ENCODE assay signal across 10 cellular contexts in the genomic region with DNA sequence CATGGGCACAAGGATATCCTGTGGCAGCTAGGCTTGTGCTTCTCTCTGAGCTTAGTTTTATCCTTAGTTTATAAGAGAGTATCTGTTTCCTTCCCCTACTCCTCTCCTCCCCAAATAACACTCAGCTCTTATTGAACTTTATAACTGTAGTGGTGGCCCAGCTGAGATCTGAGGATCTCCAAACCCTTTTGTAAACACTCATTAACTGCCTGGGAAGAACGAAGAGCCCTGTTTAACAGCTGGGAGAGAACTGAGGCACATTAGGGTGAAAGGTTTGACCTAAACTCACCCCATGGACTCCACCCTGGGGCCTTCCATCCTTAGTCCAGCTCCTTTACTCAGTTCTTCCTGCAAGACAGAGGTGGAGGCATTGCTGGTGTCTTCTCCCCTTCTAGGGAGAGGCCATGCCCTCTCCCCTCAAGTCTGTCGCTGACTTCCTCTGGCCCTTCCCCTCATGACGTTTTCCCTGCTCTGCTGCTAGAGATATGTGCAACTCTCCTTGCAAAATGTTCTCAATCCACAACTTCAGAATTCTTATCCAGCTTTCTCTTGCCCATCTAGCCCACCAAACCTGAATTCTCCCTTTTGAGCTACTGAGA. TPM values are rescaled to one million over a fixed set of nuclear protein-coding genes. Genes with fewer than 3 reads are reported as not detected.
DNase-seq lines count a peak whose midpoint lies in the region; ATAC-seq and TF ChIP-seq lines count a peak whose summit lies in the region.
"Had no signal": no experiment of that assay in that cellular context is flagged by ENCODE, and none has a peak within 500 bp of the region (broad histone marks: within the 10 kb centered on the region; RNA-seq: fewer than 3 reads in every experiment).

No MANE protein-coding gene starts in this region.

- no peak overlapping the region for H3K56ac ChIP-seq in H9 (ENCODE audit: insufficient read length, low read depth, low read length)

- TF ChIP-seq CTCF in H9 (conservative IDR thresholded peaks at IDR 0.05), result no peak

- H2AK5ac ChIP-seq in H9 (ENCODE audit: insufficient read length, low read length), result no peak overlapping the region

- H3K9me3 Mint-ChIP-seq in H9, result no peaks in the 10 kb centered on the region
- H3K9me3 Mint-ChIP-seq: immature natural killer cell had no signal

- no peak overlapping the region for H2BK20ac ChIP-seq in H9 (ENCODE audit: low read depth, low read length, poor library complexity, severe bottlenecking)

- H3K4me1 Mint-ChIP-seq in H9, result peaks cover 20 to 24% of the 10 kb centered on the region in 2 experiments

- H3K23ac ChIP-seq in H9 (ENCODE audit: insufficient read length, low read depth, low read length), result no peak overlapping the region

- H2AFZ ChIP-seq in H9 (ENCODE audit: low read length), result no peak overlapping the region

- H3K4ac ChIP-seq in H9 (ENCODE audit: low read depth, low read length), result no peak overlapping the region

- no peaks in the 10 kb centered on the region for H4K20me1 ChIP-seq in H9 (ENCODE audit: control insufficient read depth, insufficient read depth, insufficient read length)

- H3K27ac Mint-ChIP-seq in H9, result no peak overlapping the region
- H3K27ac Mint-ChIP-seq: immature natural killer cell had no signal

- H4K5ac ChIP-seq in H9 (ENCODE audit: insufficient read length, low read depth, low read length), result no peak overlapping the region

- H3K4me3 Mint-ChIP-seq in H9, result no peak overlapping the region
- H3K4me3 Mint-ChIP-seq: immature natural killer cell had no signal

- no peak for ATAC-seq in HG03280 (IDR thresholded peaks at IDR 0.05; ENCODE audit: unreplicated experiment)

- peaks cover 12 to 27% (median 17%) of the 10 kb centered on the region in 3 experiments; a peak in 6 of 7 replicates for H3K36me3 Mint-ChIP-seq in H9 (ENCODE audit: insufficient read depth in 1 of 3, low read depth in 3 of 3)
- H3K36me3 Mint-ChIP-seq: immature natural killer cell had no signal

- H3K27me3 Mint-ChIP-seq in H9 (ENCODE audit: low read depth), result peaks cover 17% of the 10 kb centered on the region

- 0 out of 2 replicates have a peak overlapping the region, but pooled peaks have one; percentile 11 for H3K14ac ChIP-seq in H9 (ENCODE audit: insufficient read depth, low read length)

- no peaks in the 10 kb centered on the region for H3K79me1 ChIP-seq in H9 (ENCODE audit: insufficient read depth, low read depth, low read length, poor library complexity, severe bottlenecking)

- H3T11ph ChIP-seq in H9 (ENCODE audit: low read length), result no peak overlapping the region

- H3K18ac ChIP-seq in H9 (ENCODE audit: insufficient read length, low read depth, low read length), result no peak overlapping the region

- H3K23me2 ChIP-seq in H9 (ENCODE audit: insufficient read length, low read depth, low read length, poor library complexity, severe bottlenecking), result peaks cover 6% of the 10 kb centered on the region

- H3K4me2 ChIP-seq in H9 (ENCODE audit: insufficient read depth, insufficient read length, low read length), result no peak overlapping the region
- H3K4me2 ChIP-seq in skeletal muscle satellite cell (ENCODE audit: low read length), result peak overlapping the region; percentile 35

- H4K91ac ChIP-seq in H9 (ENCODE audit: insufficient read length, low read depth, low read length), result no peak overlapping the region

- H3K4me1 ChIP-seq in H9 (ENCODE audit: insufficient read depth, low read length) (peaks cover 16% of the 10 kb centered on the region; the same call in 1 of the 2 replicates), skeletal muscle satellite cell (ENCODE audit: control insufficient read depth, insufficient read depth, low read length) (peaks cover 73% of the 10 kb centered on the region)

- no peak overlapping the region for H2BK120ac ChIP-seq in H9 (ENCODE audit: low read depth, low read length, poor library complexity, severe bottlenecking)

- H3K4me3 ChIP-seq in skeletal muscle satellite cell (ENCODE audit: low read length), result no peak overlapping the region

- H3K9ac ChIP-seq in H9 (ENCODE audit: extremely low read depth, insufficient read length, low read length) (no peak overlapping the region), skeletal muscle satellite cell (ENCODE audit: low read depth, low read length) (no peak overlapping the region)

- no peak overlapping the region for H2BK15ac ChIP-seq in H9 (ENCODE audit: low read depth, low read length)

- WGBS in H9 (ENCODE audit: extremely low coverage, insufficient read length, low lambda C conversion rate), result no CpG with 5 or more reads among the region's 3 CpGs

- no peaks in the 10 kb centered on the region for H3K36me3 ChIP-seq in skeletal muscle satellite cell (ENCODE audit: insufficient read depth, low read length)

- no peak overlapping the region for H2BK12ac ChIP-seq in H9 (ENCODE audit: insufficient read length, low read depth, low read length)

- H3K79me2 ChIP-seq in H9 (ENCODE audit: insufficient read depth, low read length), result no peaks in the 10 kb centered on the region

- H3K27me3 ChIP-seq in H9 (ENCODE audit: insufficient read depth, low read length), result no peaks in the 10 kb centered on the region
- no peaks in the 10 kb centered on the region for H3K27me3 ChIP-seq in skeletal muscle satellite cell (ENCODE audit: control insufficient read depth, insufficient read depth, low read length)

- DNase-seq in H9 (no peak), OCI-M1 (lab: John Stamatoyannopoulos, UW) (peak; percentile 64), fibroblast of gingiva (ENCODE audit: low read depth) (peak; percentile 54), NCI-H1417 treated with DMSO at 0.1 percent for 48 hours (lab: John Stamatoyannopoulos, UW) (no peak), COLO668 (lab: John Stamatoyannopoulos, UW; ENCODE audit: unreplicated experiment) (no peak)
- DNase-seq: immature natural killer cell had no signal

- H3K9me3 ChIP-seq in H9 (ENCODE audit: control insufficient read depth, low read depth, low read length) (no peaks in the 10 kb centered on the region), skeletal muscle satellite cell (replicated peaks; ENCODE audit: low read length) (no peaks in the 10 kb centered on the region)

- no peak overlapping the region for H2BK5ac ChIP-seq in H9 (ENCODE audit: insufficient read length, low read length)

- no peak overlapping the region for H4K8ac ChIP-seq in H9 (replicated peaks; ENCODE audit: insufficient read length, low read depth, low read length)

- H3K27ac ChIP-seq in H9 (ENCODE audit: insufficient read length, low read depth, low read length), result no peak overlapping the region

RNA-seq across cellular contexts. Expression of a gene that starts 1.2 kb away (rescaled TPM):
- 16.7 and 17.6 TPM in 2 replicates for total RNA-seq in H9 (2021)
- total RNA-seq in skeletal muscle satellite cell (2012; rRNA removed), result 11.2 and 17.0 TPM in 2 replicates

RNA-seq across cellular contexts. Expression of a gene that starts 20.1 kb away (rescaled TPM):
- total RNA-seq in H9 (2021), result 131 and 141 TPM in 2 replicates
- total RNA-seq in skeletal muscle satellite cell (2012; rRNA removed), result 22.1 and 22.6 TPM in 2 replicates

RNA-seq across cellular contexts. Expression of a gene that starts 56.7 kb away (rescaled TPM):
- not detected in 2 replicates for total RNA-seq in H9 (2021)
- 0.22 and 0.25 TPM in 2 replicates for total RNA-seq in skeletal muscle satellite cell (2012; rRNA removed)
- total RNA-seq: activated CD8-positive, alpha-beta memory T cell treated with anti-CD3 and anti-CD28 coated beads for 36 hours; M059J had no signal

Comparison
In these comparisons a context has a peak if more than half of its experiments do, and no peak if none do; other contexts are left out.
1. DNase-seq: peak in OCI-M1 (single experiment) and fibroblast of gingiva (single experiment); none in H9 (single experiment), NCI-H1417 treated with DMSO at 0.1 percent for 48 hours (single experiment) and COLO668 (single experiment).